Comparison of ENCODE assay signal across 8 cellular contexts in the genomic region with DNA sequence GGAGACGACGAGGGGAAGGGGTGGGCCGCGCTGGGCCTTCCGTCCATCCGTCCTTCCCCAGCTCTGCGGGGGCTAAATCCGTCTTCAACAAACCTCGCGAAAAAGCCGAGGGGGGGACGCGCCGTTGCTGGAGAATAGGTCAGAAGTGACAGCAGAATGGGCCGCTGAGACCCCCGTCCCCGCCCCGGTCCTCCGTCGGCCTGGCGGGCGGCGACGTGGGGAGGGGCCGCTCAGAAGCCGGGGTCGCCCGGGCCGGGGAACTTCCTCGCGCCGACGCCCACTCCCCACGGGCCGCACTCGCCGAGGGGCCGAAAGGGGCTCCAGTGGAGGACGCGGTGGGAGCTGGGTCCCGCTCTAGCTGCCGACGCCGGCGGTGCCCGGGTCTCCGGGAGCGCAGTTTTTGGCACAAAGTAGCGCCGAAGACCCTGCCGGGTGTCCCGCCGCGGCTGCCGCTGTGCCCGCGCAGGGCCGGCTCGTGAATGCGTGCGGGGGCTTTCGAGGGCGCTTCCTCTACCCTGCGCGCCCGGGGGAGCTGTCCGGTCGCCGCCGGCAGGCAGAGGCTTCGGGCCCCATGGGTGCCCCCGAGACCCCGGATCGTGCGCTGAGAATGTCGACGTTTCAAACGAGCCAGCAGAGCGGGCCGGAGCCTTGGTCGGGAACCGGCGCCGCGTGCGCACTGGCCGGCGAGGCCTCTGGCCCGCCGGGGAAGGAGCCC. TPM values are rescaled to one million over a fixed set of nuclear protein-coding genes. Genes with fewer than 3 reads are reported as not detected.
DNase-seq lines count a peak whose midpoint lies in the region; ATAC-seq, FAIRE-seq and TF ChIP-seq lines count a peak whose summit lies in the region.

No MANE protein-coding gene starts in this region.

- no peak for TF ChIP-seq CTCF in C4-2B (conservative IDR thresholded peaks at IDR 0.05)
- TF ChIP-seq CTCF in astrocyte of the spinal cord (IDR thresholded peaks at IDR 0.05; ENCODE audit: low read depth, low read length) = no peak
- TF ChIP-seq CTCF in psoas muscle (IDR thresholded peaks at IDR 0.05) = no peak

- FAIRE-seq in urothelium cell line (lab: Jason Lieb, UNC) = no peak

- intact Hi-C loops in psoas muscle (cut with DNase I) = loop anchor here in 1 of 2 donors (1.0 kb wide), 1 partner anchor 56 kb away; no protein-coding TSS in a partner anchor

- no peaks in the 10 kb centered on the region for H3K36me3 ChIP-seq in iPS DF 6.9 (ENCODE audit: control insufficient read depth, insufficient read depth, low read length)
- no peaks in the 10 kb centered on the region for H3K36me3 ChIP-seq in psoas muscle (ENCODE audit: insufficient read depth in 1 of 2, low read depth in 1 of 2)
- no peaks in the 10 kb centered on the region for H3K36me3 ChIP-seq in effector memory CD4-positive, alpha-beta T cell (ENCODE audit: control insufficient read depth, insufficient read depth, low read length)

- peaks cover 33% of the 10 kb centered on the region for H3K27me3 ChIP-seq in iPS DF 6.9 (ENCODE audit: control insufficient read depth, insufficient read depth, low read length)
- no peaks in the 10 kb centered on the region for H3K27me3 ChIP-seq in psoas muscle (ENCODE audit: insufficient read depth in 3 of 3, low read length in 2 of 3)
- peaks cover 78% of the 10 kb centered on the region for H3K27me3 ChIP-seq in effector memory CD4-positive, alpha-beta T cell (replicated peaks; ENCODE audit: control insufficient read depth, insufficient read depth, low read length, poor library complexity, severe bottlenecking)

- H3K4me1 ChIP-seq in iPS DF 6.9 (ENCODE audit: control insufficient read depth, insufficient read depth, low read length) = peaks cover 20% of the 10 kb centered on the region
- peaks cover 25% of the 10 kb centered on the region for H3K4me1 ChIP-seq in psoas muscle
- peaks cover 40% of the 10 kb centered on the region for H3K4me1 ChIP-seq in effector memory CD4-positive, alpha-beta T cell (ENCODE audit: control insufficient read depth, insufficient read depth, low read length, poor library complexity, severe bottlenecking)

- in situ Hi-C loops in astrocyte of the spinal cord (cut with HindIII; ENCODE audit: low sequenced_read_pairs) = no loop called here

- ATAC-seq in psoas muscle = no peak
- no peak for ATAC-seq in GM18858 (IDR thresholded peaks at IDR 0.05; ENCODE audit: unreplicated experiment)

- H3K9me3 ChIP-seq in iPS DF 6.9 (ENCODE audit: control insufficient read depth, insufficient read depth, low read length) (no peaks in the 10 kb centered on the region), psoas muscle (no peaks in the 10 kb centered on the region)
- H3K9me3 ChIP-seq in effector memory CD4-positive, alpha-beta T cell (ENCODE audit: control insufficient read depth, low read length) = no peaks in the 10 kb centered on the region

- H3K27ac ChIP-seq in C4-2B (peak overlapping the region; percentile 96), iPS DF 6.9 (ENCODE audit: low read length) (no peak overlapping the region), psoas muscle (peak overlapping the region; percentile 95)
- no peak overlapping the region for H3K27ac ChIP-seq in effector memory CD4-positive, alpha-beta T cell (ENCODE audit: insufficient read depth, low read length, poor library complexity, severe bottlenecking)

- DNase-seq in astrocyte of the spinal cord (ENCODE audit: low read depth, low spot score) = peak; percentile 58
- no peak for DNase-seq in iPS DF 6.9 (ENCODE audit: low read depth, low spot score)
- DNase-seq in psoas muscle = no peak
- DNase-seq in urothelium cell line (ENCODE audit: low spot score) = no peak
- DNase-seq in effector memory CD4-positive, alpha-beta T cell = no peak
- DNase-seq in activated CD8-positive, alpha-beta memory T cell treated with anti-CD3 and anti-CD28 coated beads, Interleukin-2, amount 50 U/mL, for 48 hours = no peak

- H3K4me3 ChIP-seq in astrocyte of the spinal cord (ENCODE audit: low read depth, low read length) (peak overlapping the region; percentile 96), iPS DF 6.9 (ENCODE audit: low read length) (peak overlapping the region; percentile 19; the same call in 1 of the 2 replicates), psoas muscle (peak overlapping the region; percentile 88)
- no peak overlapping the region for H3K4me3 ChIP-seq in effector memory CD4-positive, alpha-beta T cell (ENCODE audit: insufficient read depth, low read depth, low read length, poor library complexity, severe bottlenecking)

- no CpG with 5 or more reads among the region's 90 CpGs for WGBS in iPS DF 6.9 (ENCODE audit: insufficient coverage, insufficient read length)
- WGBS in psoas muscle, 3 donors = 5 to 25% (median 17%) methylated on average over 61 to 90 of the region's 90 CpGs

RNA-seq across cellular contexts. Expression of gene SLC38A10, which starts 46.4 kb away (rescaled TPM):
- total RNA-seq in psoas muscle = 10 to 100 TPM; 16.7 to 23.9 (median 18.6) TPM
- 10 to 100 TPM; 16.9 to 40.6 (median 33.0) TPM for polyA plus RNA-seq in psoas muscle

RNA-seq across cellular contexts. Expression of gene BAHCC1, which starts 53.8 kb away (rescaled TPM):
- 10 to 100 TPM in 1 of 4 donors, 1 to 10 TPM in 3; 6.0 to 10.7 (median 7.7) TPM for total RNA-seq in psoas muscle
- 1 to 10 TPM; 2.8 to 6.6 (median 4.1) TPM for polyA plus RNA-seq in psoas muscle

Comparison
In these comparisons a context has a peak if more than half of its experiments do, and no peak if none do; other contexts are left out.
1. H3K27ac ChIP-seq: peak in C4-2B (single experiment) and psoas muscle (single experiment); none in iPS DF 6.9 (single experiment) and effector memory CD4-positive, alpha-beta T cell (single experiment).